ENCODE assay signal across 17 cellular contexts in the genomic region with DNA sequence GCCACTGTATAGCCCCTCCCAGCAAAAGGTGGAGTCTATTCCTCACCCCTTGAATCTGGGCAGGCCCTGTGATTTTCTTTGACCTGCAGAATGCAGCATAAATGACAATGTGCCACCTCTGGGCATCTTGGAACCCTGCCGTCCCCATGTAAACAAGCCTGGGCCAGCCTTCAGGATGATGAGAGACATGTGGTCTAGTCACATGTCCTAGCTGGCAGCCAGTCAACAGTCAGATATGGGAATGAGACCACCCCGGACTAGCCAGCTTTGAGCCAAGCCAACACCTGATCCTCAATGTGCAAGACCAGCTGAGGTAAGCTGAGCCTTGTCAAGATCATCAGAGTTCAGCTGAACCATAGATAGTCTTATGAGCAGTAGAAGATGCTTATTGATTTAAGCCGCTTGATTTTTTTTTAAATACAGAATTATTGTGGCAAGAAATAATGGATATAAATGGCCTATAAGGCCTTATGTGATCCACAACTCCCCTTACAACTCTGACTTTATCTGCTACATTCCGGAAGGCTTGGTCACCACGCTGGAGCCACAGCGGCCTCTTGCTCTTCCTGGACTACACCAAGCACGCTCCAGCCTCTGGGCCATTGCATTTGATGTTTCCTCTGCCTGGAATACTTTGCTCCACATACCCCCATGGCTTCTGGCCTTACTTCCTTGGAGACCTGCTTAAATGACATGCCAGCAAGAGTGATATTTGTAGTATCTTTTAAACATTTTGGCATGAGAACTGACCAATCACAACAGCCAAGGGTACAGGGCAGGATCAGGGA.
"Had no signal": no experiment of that assay in that cellular context is flagged by ENCODE, and none has a peak within 500 bp of the region (broad histone marks: within the 10 kb centered on the region; RNA-seq: fewer than 3 reads in every experiment).

No MANE protein-coding gene starts in this region.

- H3K9me3 Mint-ChIP-seq: immature natural killer cell had no signal

- H3K4me3 Mint-ChIP-seq: activated CD8-positive, alpha-beta T cell treated with anti-CD3 and anti-CD28 coated beads for 36 hours; activated naive CD8-positive, alpha-beta T cell treated with anti-CD3 and anti-CD28 coated beads, Interleukin-2, amount 50 U/mL, for 24 hours; immature natural killer cell; neural crest cell had no signal

- H3K27me3 ChIP-seq: ovary, suprapubic skin, upper lobe of left lung had no signal

- H3K4me3 ChIP-seq: ovary, suprapubic skin, upper lobe of left lung had no signal

- H3K27me3 Mint-ChIP-seq: activated CD8-positive, alpha-beta T cell treated with anti-CD3 and anti-CD28 coated beads for 36 hours; activated naive CD8-positive, alpha-beta T cell treated with anti-CD3 and anti-CD28 coated beads, Interleukin-2, amount 50 U/mL, for 24 hours had no signal

- H3K9me3 ChIP-seq: ovary, suprapubic skin, upper lobe of left lung had no signal

- H3K36me3 Mint-ChIP-seq: immature natural killer cell had no signal

- H3K27ac ChIP-seq: ovary, suprapubic skin, upper lobe of left lung, WERI-Rb-1 had no signal

- H3K4me1 Mint-ChIP-seq: immature natural killer cell had no signal

- DNase-seq: activated CD4-positive, alpha-beta T cell treated with anti-CD3 and anti-CD28 coated beads for 4 hours; activated CD8-positive, alpha-beta memory T cell treated with anti-CD3 and anti-CD28 coated beads, Interleukin-2, amount 50 U/mL, for 48 hours; activated CD8-positive, alpha-beta T cell treated with anti-CD3 and anti-CD28 coated beads for 36 hours; activated naive CD4-positive, alpha-beta T cell treated with Interleukin-2 at 50 U/mL for 16 hours; activated naive CD8-positive, alpha-beta T cell treated with anti-CD3 and anti-CD28 coated beads, Interleukin-2, amount 50 U/mL, for 24 hours; dermis blood vessel endothelial cell; erythroblast; glutamatergic neuron; immature natural killer cell; ovary; stimulated activated CD4-positive, alpha-beta T cell treated with anti-CD3 and anti-CD28 coated beads, Interleukin-2, amount 100 ng/mL, for 48 hours; stimulated activated naive CD8-positive, alpha-beta T cell treated with anti-CD3 and anti-CD28 coated beads, Interleukin-15, Interleukin-2, amounts not matched to agents 100 U/mL and 50 U/mL, for 24 hours; T-helper 1 cell; upper lobe of left lung; WERI-Rb-1 had no signal

- ATAC-seq: activated CD8-positive, alpha-beta T cell treated with anti-CD3 and anti-CD28 coated beads for 36 hours; activated naive CD8-positive, alpha-beta T cell treated with anti-CD3 and anti-CD28 coated beads, Interleukin-2, amount 50 U/mL, for 24 hours; stimulated activated naive CD8-positive, alpha-beta T cell treated with anti-CD3 and anti-CD28 coated beads, Interleukin-15, Interleukin-2, amounts not matched to agents 100 U/mL and 50 U/mL, for 24 hours had no signal

- H3K36me3 ChIP-seq: ovary, suprapubic skin, upper lobe of left lung, WERI-Rb-1 had no signal
